In the genomic region with DNA sequence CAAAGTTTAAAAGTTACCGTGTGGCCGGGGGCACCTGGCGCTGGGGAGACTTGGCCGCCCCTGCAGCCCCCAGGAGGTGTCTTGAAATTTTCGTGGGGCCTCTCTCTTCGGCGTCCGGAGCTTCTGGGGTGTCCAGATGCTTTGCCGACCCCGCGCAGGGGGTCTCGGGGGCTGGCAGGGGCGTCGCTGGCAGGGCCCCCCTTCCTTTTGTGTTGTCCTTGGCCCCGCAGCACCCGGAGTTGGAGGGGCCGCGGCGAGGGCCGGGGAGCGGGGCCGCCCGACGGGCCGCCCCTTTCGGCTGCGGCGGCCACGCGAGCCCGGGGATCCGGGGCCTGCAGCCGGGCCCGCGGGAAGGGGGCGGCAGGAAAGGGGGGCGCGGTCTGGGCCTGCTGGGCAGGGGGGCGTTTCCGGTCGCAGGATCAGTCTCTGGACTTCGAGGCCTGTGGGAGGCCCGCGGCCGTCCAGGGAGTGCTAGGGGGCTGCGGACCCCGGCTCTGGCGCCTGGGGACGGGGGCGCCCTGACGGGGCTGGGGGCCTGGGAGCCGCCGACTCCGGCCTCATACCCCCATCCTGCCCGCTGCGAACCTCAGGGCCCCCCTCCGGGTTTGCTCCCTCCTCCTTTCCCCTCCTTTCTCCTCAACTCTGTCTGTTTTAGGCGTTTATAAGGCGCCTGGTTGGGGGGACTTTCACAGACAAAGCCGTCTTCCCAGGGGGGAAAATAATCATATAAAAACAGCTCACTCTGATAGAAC, we compare ENCODE assay signal across 8 cellular contexts. TPM values are rescaled to one million over a fixed set of nuclear protein-coding genes. Genes with fewer than 3 reads are reported as not detected.
DNase-seq lines count a peak whose midpoint lies in the region; ATAC-seq and TF ChIP-seq lines count a peak whose summit lies in the region.

No MANE protein-coding gene starts in this region.

- ATAC-seq in HCT116 (no peak; the same call in 1 of the 2 replicates), GM18519 (IDR thresholded peaks at IDR 0.05; ENCODE audit: low FRiP score, unreplicated experiment) (no peak)

- peak overlapping the region; percentile 98 for H3K9ac ChIP-seq in HCT116 (ENCODE audit: low read length)

- no peaks in the 10 kb centered on the region for H4K20me1 ChIP-seq in HCT116 (ENCODE audit: insufficient read depth)

- H2AFZ ChIP-seq in HCT116 (ENCODE audit: low read depth, low read length, poor library complexity, severe bottlenecking): no peak overlapping the region

- no peaks in the 10 kb centered on the region for H3K36me3 ChIP-seq in HCT116 (ENCODE audit: control insufficient read depth in 1 of 2, insufficient read depth in 2 of 2, low read length in 2 of 2)
- no peaks in the 10 kb centered on the region for H3K36me3 ChIP-seq in cardiac muscle cell
- H3K36me3 ChIP-seq in prostate gland: no peaks in the 10 kb centered on the region

- POLR2A ChIA-PET in HCT116 (lab: Charles Lee): interaction anchor here (0.9 to 1.2 kb wide), 4 partner anchors 10 to 79 kb away, joined by 3 to 5 read pairs (median 4); a partner anchor contains a TSS

- no peak for TF ChIP-seq RAD21 in HCT116 (IDR thresholded peaks at IDR 0.05; ENCODE audit: low read depth)

- TF ChIP-seq POLR2A in HCT116 (IDR thresholded peaks at IDR 0.05; ENCODE audit: borderline replicate concordance, extremely low read depth, insufficient read depth, insufficient read length): no peak
- TF ChIP-seq POLR2A in prostate gland (IDR thresholded peaks at IDR 0.05): no peak

- H3K27ac ChIP-seq in HCT116 (ENCODE audit: low read depth, low read length): peak overlapping the region; percentile 90
- H3K27ac ChIP-seq in cardiac muscle cell: peak overlapping the region; percentile 86
- H3K27ac ChIP-seq in prostate gland: peak overlapping the region; percentile 63 to 90

- H3K4me3 ChIP-seq in HCT116 (replicated peaks in 1 of 2; ENCODE audit: low read depth in 1 of 2, low read length in 2 of 2) (peak overlapping the region; percentile 81 to 86), cardiac muscle cell (peak overlapping the region; percentile 89), prostate gland (peak overlapping the region; percentile 89 to 95)

- TF ChIP-seq CTCF in HCT116 (IDR thresholded peaks at IDR 0.05 in 2 of 3, conservative IDR thresholded peaks at IDR 0.05 in 1 of 3; ENCODE audit: borderline replicate concordance in 1 of 3, insufficient read depth in 1 of 3, low read depth in 2 of 3, low read length in 2 of 3) (no peak), cardiac muscle cell (IDR thresholded peaks at IDR 0.05; ENCODE audit: low read depth, low read length) (no peak), prostate gland (IDR thresholded peaks at IDR 0.05) (no peak)

- under 1% methylated on average over 28 of the region's 60 CpGs for WGBS in prostate gland

- H3K4me2 ChIP-seq in HCT116 (ENCODE audit: low read length): peak overlapping the region; percentile 79

- H3K27me3 ChIP-seq in HCT116 (ENCODE audit: insufficient read depth, low read length) (no peaks in the 10 kb centered on the region), cardiac muscle cell (no peaks in the 10 kb centered on the region), prostate gland (replicated peaks; ENCODE audit: insufficient read depth) (no peaks in the 10 kb centered on the region)

- H3K4me1 ChIP-seq in HCT116 (ENCODE audit: control insufficient read depth in 1 of 2, insufficient read depth in 2 of 2, low read length in 2 of 2) (peaks cover 12 to 41% of the 10 kb centered on the region in 2 experiments), cardiac muscle cell (ENCODE audit: low read depth) (peaks cover 8% of the 10 kb centered on the region), prostate gland (replicated peaks) (peaks cover 5% of the 10 kb centered on the region)

- DNase-seq in AG20443 (ENCODE audit: low spot score) (peak; percentile 44), HCT116 (ENCODE audit: low read depth, low spot score) (no peak), cardiac muscle cell (ENCODE audit: low read depth in 1 of 2, low spot score in 1 of 2) (peak; percentile 8 to 67), prostate gland (ENCODE audit: low spot score) (no peak), A172 (ENCODE audit: low spot score) (no peak), NCI-H2029 treated with DMSO at 0.1 percent for 48 hours (lab: John Stamatoyannopoulos, UW) (no peak)
- DNase-seq in activated naive CD4-positive, alpha-beta T cell treated with Interleukin-2 at 50 U/mL for 16 hours: peak; percentile 16

- intact Hi-C loops in HCT116 (cut with micrococcal nuclease): no loop called here
- intact Hi-C loops in prostate gland (cut with DNase I): loop anchor here (5.0 to 10.0 kb wide), 2 partner anchors 65 to 223 kb away; no protein-coding TSS in a partner anchor

- RAD21 ChIA-PET in HCT116 (lab: Charles Lee; ENCODE audit: low non-redundant PET in 1 of 2, low total read pairs in 2 of 2, uncharacterized antibody in 2 of 2, unreplicated experiment in 2 of 2): no interaction called here

- no peaks in the 10 kb centered on the region for H3K9me2 ChIP-seq in HCT116 (ENCODE audit: insufficient read depth)

- H3K79me2 ChIP-seq in HCT116 (ENCODE audit: insufficient read depth, low read length): peaks cover 56% of the 10 kb centered on the region

- CTCF ChIA-PET in HCT116 (lab: Charles Lee): interaction anchor here (0.7 to 1.2 kb wide), 6 partner anchors 8 to 380 kb away, joined by 3 to 6 read pairs (median 4); no protein-coding TSS in a partner anchor

- BruUV-seq in HCT116 (replicated peaks; lab: Mats Ljungman, UMichigan): no TSS peak

- H3K9me3 ChIP-seq in HCT116 (ENCODE audit: control insufficient read depth in 1 of 2, insufficient read depth in 1 of 2, low read depth in 1 of 2, low read length in 2 of 2) (no peaks in the 10 kb centered on the region), cardiac muscle cell (ENCODE audit: low read depth) (no peaks in the 10 kb centered on the region), prostate gland (no peaks in the 10 kb centered on the region)

TF ChIP-seq in HCT116, 20 proteins besides CTCF, POLR2A, EP300 and RAD21:
- TF ChIP-seq EZH2phosphoT487 (IDR thresholded peaks at IDR 0.05; ENCODE audit: borderline replicate concordance) (no peak), ZFX (IDR thresholded peaks at IDR 0.05) (peak; percentile 100)

RNA-seq across cellular contexts. Expression of a gene that starts 0.9 kb away (rescaled TPM):
- total RNA-seq in HCT116 (2021; ENCODE audit: unreplicated experiment) (42.0 TPM), cardiac muscle cell (57.6 and 65.9 TPM in 2 replicates), prostate gland (10 to 100 TPM; 56.7 to 79.1 TPM)
- 31.6 and 33.2 TPM in 2 replicates for polyA plus RNA-seq in HCT116 (2012)
- polyA plus RNA-seq in cardiac muscle cell: 7.2 and 7.4 TPM in 2 replicates
- 26.9 and 31.1 TPM in 2 replicates for total RNA-seq in A172 (2014; rRNA removed; shearing (Covaris generic))

RNA-seq across cellular contexts. Expression of a gene that starts 16.2 kb away (rescaled TPM):
- total RNA-seq in HCT116 (2021; ENCODE audit: unreplicated experiment) (121 TPM), cardiac muscle cell (68.7 and 125 TPM in 2 replicates), prostate gland (100 to 1,000 TPM in 1 of 2 donors, 10 to 100 TPM in 1; 47.8 to 127 TPM)
- 106 and 114 TPM in 2 replicates for polyA plus RNA-seq in HCT116 (2012)
- 43.3 and 78.4 TPM in 2 replicates for polyA plus RNA-seq in cardiac muscle cell
- 95.7 and 100 TPM in 2 replicates for total RNA-seq in A172 (2014; rRNA removed; shearing (Covaris generic))

Comparison
In these comparisons a context has a peak if more than half of its experiments do, and no peak if none do; other contexts are left out.
1. DNase-seq: peak in AG20443 (single experiment), activated naive CD4-positive, alpha-beta T cell treated with Interleukin-2 at 50 U/mL for 16 hours (single experiment) and cardiac muscle cell (2 of 2); none in HCT116 (single experiment), prostate gland (single experiment), A172 (single experiment) and NCI-H2029 treated with DMSO at 0.1 percent for 48 hours (single experiment).
2. Peak in every context shown above with its lines, with median percentiles within 50 percentile points of each other: H3K27ac ChIP-seq and H3K4me3 ChIP-seq.